ENCODE assay signal across 23 cellular contexts in the genomic region with DNA sequence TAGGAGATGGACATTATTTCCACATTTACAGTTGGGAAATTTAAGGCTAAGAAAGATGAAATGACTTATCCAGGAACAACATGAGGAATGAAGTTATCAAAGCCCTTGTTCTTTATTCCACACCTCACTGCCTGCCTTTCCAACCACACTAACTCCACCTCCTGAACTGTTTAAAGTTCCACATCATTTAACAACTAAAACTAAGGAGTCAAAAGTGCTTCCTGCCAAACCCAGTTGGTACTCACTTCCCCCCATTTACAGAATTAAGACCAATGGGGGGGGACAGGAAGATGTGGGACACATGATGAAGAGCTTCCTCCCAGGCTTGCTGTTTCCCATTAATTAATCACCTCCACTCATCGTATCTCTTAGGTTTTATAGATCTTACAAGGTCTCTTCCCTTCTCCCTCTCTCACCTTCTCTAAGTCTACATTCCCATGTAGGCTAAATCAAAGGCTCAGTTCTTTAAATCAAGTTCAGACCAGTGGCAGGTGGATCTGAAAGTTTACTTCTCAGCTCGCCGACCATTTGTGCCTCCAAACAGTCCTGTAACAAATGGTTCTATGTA. TPM values are rescaled to one million over a fixed set of nuclear protein-coding genes. Genes with fewer than 3 reads are reported as not detected.
DNase-seq lines count a peak whose midpoint lies in the region; ATAC-seq, FAIRE-seq and TF ChIP-seq lines count a peak whose summit lies in the region.
"Had no signal": no experiment of that assay in that cellular context is flagged by ENCODE, and none has a peak within 500 bp of the region (broad histone marks: within the 10 kb centered on the region; RNA-seq: fewer than 3 reads in every experiment).

No MANE protein-coding gene starts in this region.

- H2AFZ ChIP-seq in HepG2 (ENCODE audit: low read length) = no peak overlapping the region

- TF ChIP-seq CTCF in HepG2 (CRISPR knock-in tag; IDR thresholded peaks at IDR 0.05) (no peak), right lobe of liver (IDR thresholded peaks at IDR 0.05) (no peak), Panc1 (IDR thresholded peaks at IDR 0.05) (no peak)

- TSS peak; percentile 24 for BruUV-seq in HepG2 (replicated peaks; lab: Mats Ljungman, UMichigan)
- BruUV-seq in Panc1 (replicated peaks; lab: Mats Ljungman, UMichigan) = TSS peak; percentile 12

- POLR2A ChIA-PET in HepG2 (lab: Yijun Ruan, JAX) (no interaction called here), Panc1 (lab: Charles Lee) (no interaction called here)

- peaks cover 15% of the 10 kb centered on the region for H3K4me1 Mint-ChIP-seq in stimulated activated effector memory CD8-positive, alpha-beta T cell treated with anti-CD3 and anti-CD28 coated beads, Interleukin-12 subunit alpha, Interleukin-12 subunit beta, amount 100 ng/mL, for 72 hours

- H3K36me3 ChIP-seq in HepG2 (replicated peaks in 1 of 2; ENCODE audit: control insufficient read depth in 1 of 2, insufficient read depth in 2 of 2, low read length in 2 of 2) (peaks cover 30 to 58% of the 10 kb centered on the region in 2 experiments), right lobe of liver (peaks cover 0 to 26% (median 14%) of the 10 kb centered on the region in 4 donors), Panc1 (ENCODE audit: control insufficient read depth, insufficient read depth, low read length) (peaks cover 6% of the 10 kb centered on the region)

- H3K9me3 Mint-ChIP-seq in stimulated activated effector memory CD8-positive, alpha-beta T cell treated with anti-CD3 and anti-CD28 coated beads, Interleukin-12 subunit alpha, Interleukin-12 subunit beta, amount 100 ng/mL, for 72 hours = no peaks in the 10 kb centered on the region
- H3K9me3 Mint-ChIP-seq: stimulated activated naive B cell treated with anti-CD40 and anti-IgM and Interleukin-4, amounts not matched to agents 10 μg/mL and 1 μg/mL and 100 μg/mL, for 72 hours had no signal

- H3K27ac Mint-ChIP-seq in stimulated activated effector memory CD8-positive, alpha-beta T cell treated with anti-CD3 and anti-CD28 coated beads, Interleukin-12 subunit alpha, Interleukin-12 subunit beta, amount 100 ng/mL, for 72 hours = peak overlapping the region; percentile 36
- H3K27ac Mint-ChIP-seq: activated naive CD8-positive, alpha-beta T cell had no signal

- H3K36me3 Mint-ChIP-seq in stimulated activated effector memory CD8-positive, alpha-beta T cell treated with anti-CD3 and anti-CD28 coated beads, Interleukin-12 subunit alpha, Interleukin-12 subunit beta, amount 100 ng/mL, for 72 hours = peaks cover 94% of the 10 kb centered on the region

- H3K4me3 ChIP-seq in HepG2 (replicated peaks in 1 of 3; ENCODE audit: insufficient read depth in 1 of 3, low read depth in 2 of 3, low read length in 3 of 3) (no peak overlapping the region), right lobe of liver (no peak overlapping the region), Panc1 (ENCODE audit: low read depth in 2 of 2, low read length in 2 of 2) (no peak overlapping the region)
- H3K4me3 ChIP-seq: gastroesophageal sphincter, lower lobe of right lung, psoas muscle, skin epidermis, thoracic aorta had no signal

- TF ChIP-seq EP300 in HepG2 (IDR thresholded peaks at IDR 0.05; ENCODE audit: low read depth in 2 of 2, low read length in 2 of 2) = no peak
- TF ChIP-seq EP300 in HepG2 (CRISPR knock-in tag; IDR thresholded peaks at IDR 0.05; ENCODE audit: borderline replicate concordance) = no peak

- ATAC-seq in HepG2 (no peak), right lobe of liver (no peak), Panc1 (no peak)
- ATAC-seq in stimulated activated effector memory CD8-positive, alpha-beta T cell treated with anti-CD3 and anti-CD28 coated beads, Interleukin-12 subunit alpha, Interleukin-12 subunit beta, amount 100 ng/mL, for 72 hours = no peak
- ATAC-seq: gastroesophageal sphincter; lower lobe of right lung; PC-3; psoas muscle; stimulated activated naive B cell treated with anti-CD40 and anti-IgM and Interleukin-4, amounts not matched to agents 10 μg/mL and 1 μg/mL and 100 μg/mL, for 72 hours had no signal

- DNase-seq in HepG2 (ENCODE audit: low spot score) = no peak
- DNase-seq in right lobe of liver = no peak
- no peak for DNase-seq in Panc1 (ENCODE audit: low read depth, low spot score)
- DNase-seq in dermis blood vessel endothelial cell = peak; percentile 13
- DNase-seq in stimulated activated effector memory CD8-positive, alpha-beta T cell treated with anti-CD3 and anti-CD28 coated beads, Interleukin-12 subunit alpha, Interleukin-12 subunit beta, amount 100 ng/mL, for 72 hours (ENCODE audit: low spot score in 2 of 2) = no peak
- no peak for DNase-seq in activated CD8-positive, alpha-beta memory T cell treated with anti-CD3 and anti-CD28 coated beads, Interleukin-2, amount 50 U/mL, for 48 hours
- no peak for DNase-seq in caudate nucleus (lab: John Stamatoyannopoulos, UW)
- DNase-seq in NCI-H524 (lab: John Stamatoyannopoulos, UW) = no peak
- DNase-seq: activated CD4-positive, alpha-beta T cell treated with anti-CD3 and anti-CD28 coated beads for 4 hours; DMS79; lower lobe of right lung; NCI-H1092; NCI-H2029; NCI-H2227 treated with DMSO at 0.1 percent for 48 hours; PC-3; psoas muscle; stimulated activated CD4-positive, alpha-beta T cell treated with anti-CD3 and anti-CD28 coated beads, Interleukin-1b, Interleukin-23, amount 100 ng/mL, for 48 hours; stimulated activated naive B cell treated with anti-CD40 and anti-IgM and Interleukin-4, amounts not matched to agents 10 μg/mL and 1 μg/mL and 100 μg/mL, for 72 hours had no signal

- 93% methylated on average over 3 of the region's 3 CpGs for WGBS in HepG2 (ENCODE audit: low lambda C conversion rate)
- 87% methylated on average over 3 of the region's 3 CpGs for WGBS in right lobe of liver (ENCODE audit: insufficient coverage, low coverage, low lambda C conversion rate, missing lambda C conversion rate)

- no peak for FAIRE-seq in HepG2 (lab: Jason Lieb, UNC)
- FAIRE-seq: islet of Langerhans had no signal

- H3K27ac ChIP-seq in HepG2 (ENCODE audit: extremely low read length, insufficient read depth, low read length) (no peak overlapping the region), right lobe of liver (no peak overlapping the region), Panc1 (ENCODE audit: low read length) (no peak overlapping the region), caudate nucleus (ENCODE audit: low read depth, low read length) (no peak overlapping the region)
- H3K27ac ChIP-seq: gastroesophageal sphincter, lower lobe of right lung, psoas muscle, thoracic aorta had no signal

- in situ Hi-C loops in HepG2 (cut with HindIII; ENCODE audit: extremely low pct_ligation_motif_present, low pct_unique_long_range_greater_than_20kb) (no loop called here), Panc1 (cut with HindIII; ENCODE audit: low pct_unique_long_range_greater_than_20kb, low sequenced_read_pairs) (no loop called here)

- H4K20me1 ChIP-seq in HepG2 (ENCODE audit: insufficient read depth, low read length) = no peaks in the 10 kb centered on the region

- no peak overlapping the region for H3K4me2 ChIP-seq in HepG2 (ENCODE audit: low read depth, low read length)

- CTCF ChIA-PET in HepG2 (lab: Yijun Ruan, JAX; ENCODE audit: low intra/inter-chr PET ratio, low total read pairs) (no interaction called here), Panc1 (lab: Charles Lee) (no interaction called here)

- H3K27me3 ChIP-seq in HepG2 (ENCODE audit: control insufficient read depth in 1 of 2, insufficient read depth in 2 of 2, low read length in 2 of 2) = no peaks in the 10 kb centered on the region
- no peaks in the 10 kb centered on the region for H3K27me3 ChIP-seq in right lobe of liver
- no peaks in the 10 kb centered on the region for H3K27me3 ChIP-seq in Panc1 (ENCODE audit: control insufficient read depth, insufficient read depth, low read length)
- H3K27me3 ChIP-seq: gastroesophageal sphincter had no signal

- no peak overlapping the region for H3K4me3 Mint-ChIP-seq in stimulated activated effector memory CD8-positive, alpha-beta T cell treated with anti-CD3 and anti-CD28 coated beads, Interleukin-12 subunit alpha, Interleukin-12 subunit beta, amount 100 ng/mL, for 72 hours
- H3K4me3 Mint-ChIP-seq: activated naive CD8-positive, alpha-beta T cell; stimulated activated naive B cell treated with anti-CD40 and anti-IgM and Interleukin-4, amounts not matched to agents 10 μg/mL and 1 μg/mL and 100 μg/mL, for 72 hours had no signal

- no peaks in the 10 kb centered on the region for H3K79me2 ChIP-seq in HepG2 (ENCODE audit: insufficient read depth, low read length)

- intact Hi-C loops in HepG2 (cut with micrococcal nuclease; ENCODE audit: unreplicated experiment) (no loop called here), right lobe of liver (cut with DNase I) (loop anchor here in 1 of 2 donors (5.0 kb wide), 1 partner anchor 37 kb away; no protein-coding TSS in a partner anchor), Panc1 (cut with micrococcal nuclease; ENCODE audit: unreplicated experiment) (no loop called here)

- no peak overlapping the region for H3K9ac ChIP-seq in HepG2 (ENCODE audit: insufficient read depth, low read depth, low read length)

- TF ChIP-seq POLR2A in HepG2 (IDR thresholded peaks at IDR 0.05; ENCODE audit: insufficient read depth in 1 of 2, low read depth in 2 of 2, low read length in 2 of 2) (no peak), right lobe of liver (IDR thresholded peaks at IDR 0.05) (no peak)

- no peak for TF ChIP-seq RAD21 in HepG2 (CRISPR knock-in tag; IDR thresholded peaks at IDR 0.05)

- H3K4me1 ChIP-seq in HepG2 (ENCODE audit: insufficient read depth, low read length) (peaks cover 8% of the 10 kb centered on the region; the same call in 1 of the 2 replicates), right lobe of liver (peaks cover 0 to 8% (median 0%) of the 10 kb centered on the region in 4 donors), Panc1 (ENCODE audit: control insufficient read depth, insufficient read depth, low read length) (no peaks in the 10 kb centered on the region)
- H3K4me1 ChIP-seq: lower lobe of right lung had no signal

- H3K9me3 ChIP-seq in HepG2 (ENCODE audit: low read length) = no peaks in the 10 kb centered on the region
- H3K9me3 ChIP-seq in right lobe of liver = no peaks in the 10 kb centered on the region
- H3K9me3 ChIP-seq in Panc1 (ENCODE audit: control insufficient read depth, insufficient read depth, low read depth, low read length) = no peaks in the 10 kb centered on the region
- H3K9me3 ChIP-seq: gastroesophageal sphincter, lower lobe of right lung, psoas muscle, thoracic aorta had no signal

RNA-seq across cellular contexts. Expression of gene TMEM101, which starts 19.2 kb away (rescaled TPM):
- total RNA-seq in HepG2 (2016; rRNA removed; fragmentation: Illumina TruSeq; extraction: Trizol) = 50.0 and 72.0 TPM in 2 replicates
- 24.7 and 30.5 TPM in 2 replicates for total RNA-seq in HepG2 (2016; cell fraction: cytosol; rRNA removed; fragmentation: Illumina TruSeq; extraction: Trizol; ENCODE audit: low read depth)
- 50.9 and 73.7 TPM in 2 replicates for total RNA-seq in HepG2 (2016; cell fraction: insoluble cytoplasmic fraction; rRNA removed; fragmentation: Illumina TruSeq; extraction: Trizol)
- total RNA-seq in HepG2 (2016; cell fraction: membrane; rRNA removed; fragmentation: Illumina TruSeq; extraction: Trizol) = 58.1 and 63.3 TPM in 2 replicates
- 55.2 and 61.0 TPM in 2 replicates for total RNA-seq in HepG2 (2016; cell fraction: nucleus; rRNA removed; fragmentation: Illumina TruSeq; extraction: Trizol)
- polyA plus RNA-seq in HepG2 (2011; rRNA removed) = 100 and 107 TPM in 2 replicates
- polyA plus RNA-seq in HepG2 (2011; cell fraction: cytosol; rRNA removed) = 128 and 161 TPM in 2 replicates
- 53.5 and 60.7 TPM in 2 replicates for polyA plus RNA-seq in HepG2 (2011; cell fraction: nucleus; rRNA removed)
- 65.5 and 74.9 TPM in 2 replicates for polyA plus RNA-seq in HepG2 (2012)
- 19.8 and 21.2 TPM in 2 replicates for polyA plus RNA-seq in HepG2 (2016; cell fraction: cytosol; fragmentation: Illumina TruSeq; extraction: Trizol; ENCODE audit: low read depth)
- 35.3 and 36.8 TPM in 2 replicates for polyA plus RNA-seq in HepG2 (2016; cell fraction: insoluble cytoplasmic fraction; fragmentation: Illumina TruSeq; extraction: Trizol; ENCODE audit: low read depth)
- 39.0 and 44.1 TPM in 2 replicates for polyA plus RNA-seq in HepG2 (2016; cell fraction: membrane; fragmentation: Illumina TruSeq; extraction: Trizol; ENCODE audit: low read depth)
- polyA plus RNA-seq in HepG2 (2016; cell fraction: nucleus; fragmentation: Illumina TruSeq; extraction: Trizol; ENCODE audit: insufficient read depth, low read depth) = 68.4 and 69.1 TPM in 2 replicates
- polyA minus RNA-seq in HepG2 (2011; rRNA and poly(A)+ RNA removed; ENCODE audit: low replicate concordance) = 52.0 and 233 TPM in 2 replicates
- 45.2 and 52.9 TPM in 2 replicates for polyA minus RNA-seq in HepG2 (2011; cell fraction: cytosol; rRNA and poly(A)+ RNA removed)
- polyA minus RNA-seq in HepG2 (2011; cell fraction: nucleus; rRNA and poly(A)+ RNA removed) = 37.7 and 38.3 TPM in 2 replicates
- total RNA-seq in right lobe of liver = 10 to 100 TPM in 4 of 6 experiments, 1 to 10 TPM in 2; 6.7 to 23.6 (median 10.9) TPM
- total RNA-seq in Panc1 (2021; ENCODE audit: unreplicated experiment) = 32.8 TPM
- polyA plus RNA-seq in Panc1 (2012; ENCODE audit: insufficient read length) = 45.9 TPM
- total RNA-seq in dermis blood vessel endothelial cell = 85.2 and 117 TPM in 2 replicates

RNA-seq across cellular contexts. Expression of gene NAGS, which starts 29.5 kb away (rescaled TPM):
- total RNA-seq in HepG2 (2016; rRNA removed; fragmentation: Illumina TruSeq; extraction: Trizol) (3.0 and 4.3 TPM in 2 replicates), right lobe of liver (10 to 100 TPM; 12.1 to 56.2 (median 45.6) TPM), Panc1 (2021; ENCODE audit: unreplicated experiment) (2.7 TPM), dermis blood vessel endothelial cell (6.8 and 10.0 TPM in 2 replicates)
- total RNA-seq in HepG2 (2016; cell fraction: cytosol; rRNA removed; fragmentation: Illumina TruSeq; extraction: Trizol; ENCODE audit: low read depth) = 1.2 TPM in 2 replicates
- total RNA-seq in HepG2 (2016; cell fraction: insoluble cytoplasmic fraction; rRNA removed; fragmentation: Illumina TruSeq; extraction: Trizol) = 2.8 and 4.3 TPM in 2 replicates
- total RNA-seq in HepG2 (2016; cell fraction: membrane; rRNA removed; fragmentation: Illumina TruSeq; extraction: Trizol) = 2.2 and 2.3 TPM in 2 replicates
- 2.6 and 2.8 TPM in 2 replicates for total RNA-seq in HepG2 (2016; cell fraction: nucleus; rRNA removed; fragmentation: Illumina TruSeq; extraction: Trizol)
- 5.1 and 10.3 TPM in 2 replicates for polyA plus RNA-seq in HepG2 (2011; rRNA removed)
- polyA plus RNA-seq in HepG2 (2011; cell fraction: cytosol; rRNA removed) = 5.9 and 6.6 TPM in 2 replicates
- polyA plus RNA-seq in HepG2 (2011; cell fraction: nucleus; rRNA removed) = 13.6 and 19.6 TPM in 2 replicates
- polyA plus RNA-seq in HepG2 (2012) = 2.8 and 7.9 TPM in 2 replicates
- polyA plus RNA-seq in HepG2 (2016; cell fraction: cytosol; fragmentation: Illumina TruSeq; extraction: Trizol; ENCODE audit: low read depth) = 0.93 and 1.1 TPM in 2 replicates
- 2.4 and 3.6 TPM in 2 replicates for polyA plus RNA-seq in HepG2 (2016; cell fraction: insoluble cytoplasmic fraction; fragmentation: Illumina TruSeq; extraction: Trizol; ENCODE audit: low read depth)
- 1.6 and 1.8 TPM in 2 replicates for polyA plus RNA-seq in HepG2 (2016; cell fraction: membrane; fragmentation: Illumina TruSeq; extraction: Trizol; ENCODE audit: low read depth)
- 5.8 and 5.9 TPM in 2 replicates for polyA plus RNA-seq in HepG2 (2016; cell fraction: nucleus; fragmentation: Illumina TruSeq; extraction: Trizol; ENCODE audit: insufficient read depth, low read depth)
- polyA minus RNA-seq in HepG2 (2011; rRNA and poly(A)+ RNA removed; ENCODE audit: low replicate concordance) = 0.82 and 14.6 TPM in 2 replicates
- 4.7 and 6.5 TPM in 2 replicates for polyA minus RNA-seq in HepG2 (2011; cell fraction: cytosol; rRNA and poly(A)+ RNA removed)
- 4.0 and 9.2 TPM in 2 replicates for polyA minus RNA-seq in HepG2 (2011; cell fraction: nucleus; rRNA and poly(A)+ RNA removed)
- polyA plus RNA-seq in Panc1 (2012; ENCODE audit: insufficient read length) = 3.6 TPM

RNA-seq across cellular contexts. Expression of gene LSM12, which starts 32.5 kb away (rescaled TPM):
- total RNA-seq in HepG2 (2016; rRNA removed; fragmentation: Illumina TruSeq; extraction: Trizol) = 52.8 and 58.4 TPM in 2 replicates
- total RNA-seq in HepG2 (2016; cell fraction: cytosol; rRNA removed; fragmentation: Illumina TruSeq; extraction: Trizol; ENCODE audit: low read depth) = 33.1 and 35.6 TPM in 2 replicates
- total RNA-seq in HepG2 (2016; cell fraction: insoluble cytoplasmic fraction; rRNA removed; fragmentation: Illumina TruSeq; extraction: Trizol) = 54.1 and 58.0 TPM in 2 replicates
- 83.5 and 84.1 TPM in 2 replicates for total RNA-seq in HepG2 (2016; cell fraction: membrane; rRNA removed; fragmentation: Illumina TruSeq; extraction: Trizol)
- total RNA-seq in HepG2 (2016; cell fraction: nucleus; rRNA removed; fragmentation: Illumina TruSeq; extraction: Trizol) = 32.8 and 34.5 TPM in 2 replicates
- polyA plus RNA-seq in HepG2 (2011; rRNA removed) = 43.3 and 55.7 TPM in 2 replicates
- 39.5 and 49.1 TPM in 2 replicates for polyA plus RNA-seq in HepG2 (2011; cell fraction: cytosol; rRNA removed)
- polyA plus RNA-seq in HepG2 (2011; cell fraction: nucleus; rRNA removed) = 23.0 and 23.8 TPM in 2 replicates
- polyA plus RNA-seq in HepG2 (2012) = 41.3 and 43.4 TPM in 2 replicates
- 42.1 and 49.1 TPM in 2 replicates for polyA plus RNA-seq in HepG2 (2016; cell fraction: cytosol; fragmentation: Illumina TruSeq; extraction: Trizol; ENCODE audit: low read depth)
- polyA plus RNA-seq in HepG2 (2016; cell fraction: insoluble cytoplasmic fraction; fragmentation: Illumina TruSeq; extraction: Trizol; ENCODE audit: low read depth) = 92.1 and 94.1 TPM in 2 replicates
- 93.0 and 95.9 TPM in 2 replicates for polyA plus RNA-seq in HepG2 (2016; cell fraction: membrane; fragmentation: Illumina TruSeq; extraction: Trizol; ENCODE audit: low read depth)
- polyA plus RNA-seq in HepG2 (2016; cell fraction: nucleus; fragmentation: Illumina TruSeq; extraction: Trizol; ENCODE audit: insufficient read depth, low read depth) = 65.1 and 74.2 TPM in 2 replicates
- 62.0 and 88.5 TPM in 2 replicates for polyA minus RNA-seq in HepG2 (2011; rRNA and poly(A)+ RNA removed; ENCODE audit: low replicate concordance)
- 34.6 and 39.9 TPM in 2 replicates for polyA minus RNA-seq in HepG2 (2011; cell fraction: cytosol; rRNA and poly(A)+ RNA removed)
- polyA minus RNA-seq in HepG2 (2011; cell fraction: nucleus; rRNA and poly(A)+ RNA removed) = 40.4 and 42.5 TPM in 2 replicates
- total RNA-seq in right lobe of liver = 10 to 100 TPM; 24.2 to 30.6 (median 29.4) TPM
- total RNA-seq in Panc1 (2021; ENCODE audit: unreplicated experiment) = 73.0 TPM
- polyA plus RNA-seq in Panc1 (2012; ENCODE audit: insufficient read length) = 34.8 TPM
- total RNA-seq in dermis blood vessel endothelial cell = 21.8 and 32.0 TPM in 2 replicates

RNA-seq across cellular contexts. Expression of gene G6PC3, which starts 36.6 kb away (rescaled TPM):
- total RNA-seq in HepG2 (2016; rRNA removed; fragmentation: Illumina TruSeq; extraction: Trizol) (18.8 and 38.5 TPM in 2 replicates), right lobe of liver (10 to 100 TPM in 2 of 6 experiments, 1 to 10 TPM in 4; 5.9 to 24.2 (median 9.9) TPM), Panc1 (2021; ENCODE audit: unreplicated experiment) (42.7 TPM), dermis blood vessel endothelial cell (14.3 and 35.1 TPM in 2 replicates)
- 8.6 and 14.9 TPM in 2 replicates for total RNA-seq in HepG2 (2016; cell fraction: cytosol; rRNA removed; fragmentation: Illumina TruSeq; extraction: Trizol; ENCODE audit: low read depth)
- total RNA-seq in HepG2 (2016; cell fraction: insoluble cytoplasmic fraction; rRNA removed; fragmentation: Illumina TruSeq; extraction: Trizol) = 17.5 and 37.8 TPM in 2 replicates
- total RNA-seq in HepG2 (2016; cell fraction: membrane; rRNA removed; fragmentation: Illumina TruSeq; extraction: Trizol) = 16.0 and 22.0 TPM in 2 replicates
- 40.7 and 44.5 TPM in 2 replicates for total RNA-seq in HepG2 (2016; cell fraction: nucleus; rRNA removed; fragmentation: Illumina TruSeq; extraction: Trizol)
- polyA plus RNA-seq in HepG2 (2011; rRNA removed) = 75.8 and 76.1 TPM in 2 replicates
- 79.2 and 116 TPM in 2 replicates for polyA plus RNA-seq in HepG2 (2011; cell fraction: cytosol; rRNA removed)
- 46.2 and 49.1 TPM in 2 replicates for polyA plus RNA-seq in HepG2 (2011; cell fraction: nucleus; rRNA removed)
- polyA plus RNA-seq in HepG2 (2012) = 40.3 and 62.7 TPM in 2 replicates
- polyA plus RNA-seq in HepG2 (2016; cell fraction: cytosol; fragmentation: Illumina TruSeq; extraction: Trizol; ENCODE audit: low read depth) = 24.5 and 33.4 TPM in 2 replicates
- polyA plus RNA-seq in HepG2 (2016; cell fraction: insoluble cytoplasmic fraction; fragmentation: Illumina TruSeq; extraction: Trizol; ENCODE audit: low read depth) = 41.7 and 46.0 TPM in 2 replicates
- 39.8 and 42.2 TPM in 2 replicates for polyA plus RNA-seq in HepG2 (2016; cell fraction: membrane; fragmentation: Illumina TruSeq; extraction: Trizol; ENCODE audit: low read depth)
- polyA plus RNA-seq in HepG2 (2016; cell fraction: nucleus; fragmentation: Illumina TruSeq; extraction: Trizol; ENCODE audit: insufficient read depth, low read depth) = 126 and 134 TPM in 2 replicates
- polyA minus RNA-seq in HepG2 (2011; rRNA and poly(A)+ RNA removed; ENCODE audit: low replicate concordance) = 232 and 267 TPM in 2 replicates
- polyA minus RNA-seq in HepG2 (2011; cell fraction: cytosol; rRNA and poly(A)+ RNA removed) = 41.8 and 52.8 TPM in 2 replicates
- 25.0 and 33.2 TPM in 2 replicates for polyA minus RNA-seq in HepG2 (2011; cell fraction: nucleus; rRNA and poly(A)+ RNA removed)
- 65.1 TPM for polyA plus RNA-seq in Panc1 (2012; ENCODE audit: insufficient read length)
